In genomic region chr10:80201592-80202256, GRCh38 we compare ENCODE assay signal across 11 cellular contexts. TPM values are rescaled to one million over a fixed set of nuclear protein-coding genes. Genes with fewer than 3 reads are reported as not detected.
DNase-seq lines count a peak whose midpoint lies in the region; ATAC-seq and TF ChIP-seq lines count a peak whose summit lies in the region.
"Had no signal": no experiment of that assay in that cellular context is flagged by ENCODE, and none has a peak within 500 bp of the region (broad histone marks: within the 10 kb centered on the region; RNA-seq: fewer than 3 reads in every experiment).

No MANE protein-coding gene starts in this region.

- intact Hi-C loops in IMR-90 (cut with micrococcal nuclease) (no loop called here), heart left ventricle (cut with DNase I) (loop anchor here in 8 of 10 donors (2.0 to 10.0 kb wide), 6 partner anchors 35 to 127 kb away; partner anchors contain the start of gene TMEM254 (in 5 of the 8)), gastrocnemius medialis (cut with DNase I; ENCODE audit: low total_unique reads) (no loop called here)

- no peak for TF ChIP-seq CTCF in IMR-90 (conservative IDR thresholded peaks at IDR 0.05; ENCODE audit: low read depth, low read length)
- no peak for TF ChIP-seq CTCF in heart left ventricle (IDR thresholded peaks at IDR 0.05)
- TF ChIP-seq CTCF in gastrocnemius medialis (IDR thresholded peaks at IDR 0.05 in 4 of 5, conservative IDR thresholded peaks at IDR 0.05 in 1 of 5): no peak

- ATAC-seq in IMR-90 (ENCODE audit: low read depth) (no peak), heart left ventricle (peak; percentile 22 to 48 (median 46)), gastrocnemius medialis (peak; percentile 44 to 51), HG02884 (IDR thresholded peaks at IDR 0.05; ENCODE audit: unreplicated experiment) (no peak)
- no peak for ATAC-seq in activated T-helper 17 cell treated with anti-CD3 and anti-CD28 coated beads, Interleukin-2, amount 50 U/mL, for 72 hours (replicated peaks)

- POLR2A ChIA-PET in IMR-90 (lab: Charles Lee; ENCODE audit: unreplicated experiment): no interaction called here

- no peak overlapping the region for H2BK5ac ChIP-seq in IMR-90 (ENCODE audit: low read depth, low read length, poor library complexity, severe bottlenecking)

- no TSS peak for BruUV-seq in IMR-90 (replicated peaks; lab: Mats Ljungman, UMichigan)

- no peaks in the 10 kb centered on the region for H3K9me3 Mint-ChIP-seq in activated T-helper 17 cell treated with anti-CD3 and anti-CD28 coated beads, Interleukin-2, amount 50 U/mL, for 72 hours
- H3K9me3 Mint-ChIP-seq: brain had no signal

- no peak overlapping the region for H4K5ac ChIP-seq in IMR-90 (ENCODE audit: low read depth, low read length)

- no peak overlapping the region for H3K4ac ChIP-seq in IMR-90 (ENCODE audit: low read depth, low read length)

- H4K91ac ChIP-seq in IMR-90 (ENCODE audit: insufficient read depth, low read depth, low read length): no peak overlapping the region

- peak overlapping the region; percentile 42; the same call in 1 of the 2 replicates for H3K23ac ChIP-seq in IMR-90 (ENCODE audit: low read depth, low read length)

- CTCF ChIA-PET in IMR-90 (lab: Yijun Ruan, JAX): no interaction called here

- no peak overlapping the region for H4K8ac ChIP-seq in IMR-90 (ENCODE audit: low read depth in 2 of 2, low read length in 2 of 2)

- H4K20me1 ChIP-seq in IMR-90 (ENCODE audit: insufficient read depth, low read length): peaks cover 72% of the 10 kb centered on the region

- peaks cover 44% of the 10 kb centered on the region for H3K4me1 Mint-ChIP-seq in activated T-helper 17 cell treated with anti-CD3 and anti-CD28 coated beads, Interleukin-2, amount 50 U/mL, for 72 hours

- peak overlapping the region; percentile 85 for H3K4me3 Mint-ChIP-seq in activated T-helper 17 cell treated with anti-CD3 and anti-CD28 coated beads, Interleukin-2, amount 50 U/mL, for 72 hours

- 100% methylated on average over 4 of the region's 10 CpGs; no CpG with 5 or more reads in 1 of the 2 experiments for WGBS in IMR-90 (ENCODE audit: extremely low coverage in 2 of 2, insufficient read length in 1 of 2), 2 experiments
- WGBS in heart left ventricle, 4 donors: 46 to 61% (median 58%) methylated on average over 10 of the region's 10 CpGs

- peaks cover 37% of the 10 kb centered on the region for H3K9me1 ChIP-seq in IMR-90 (ENCODE audit: insufficient read depth, low read length)

- H3K9ac ChIP-seq in IMR-90 (ENCODE audit: low read depth, low read length): no peak overlapping the region

- no peak overlapping the region for H2BK15ac ChIP-seq in IMR-90 (ENCODE audit: low read depth, low read length)

- in situ Hi-C loops in IMR-90 (cut with MboI; ENCODE audit: low sequenced_read_pairs): loop anchor here (10.0 kb wide), 1 partner anchor 47 kb away; no protein-coding TSS in a partner anchor
- in situ Hi-C loops in gastrocnemius medialis (cut with MboI; ENCODE audit: low sequenced_read_pairs in 4 of 4): loop anchor here in 3 of 4 donors (5.0 to 25.0 kb wide), 4 partner anchors 39 to 139 kb away; no protein-coding TSS in a partner anchor

- H3K4me2 ChIP-seq in IMR-90 (ENCODE audit: low read depth, low read length): no peak overlapping the region

- DNase-seq in IMR-90: no peak
- peak in 4 of 5 donors; percentile 51 to 76 (median 66) for DNase-seq in heart left ventricle
- peak; percentile 59 to 82 for DNase-seq in gastrocnemius medialis
- no peak for DNase-seq in SHP77 (lab: John Stamatoyannopoulos, UW)
- DNase-seq in DMS 273 (lab: John Stamatoyannopoulos, UW; ENCODE audit: unreplicated experiment): no peak
- no peak for DNase-seq in HT-29 (ENCODE audit: low spot score)
- DNase-seq: NCI-H2029, uterus had no signal

- 0 out of 2 replicates have a peak overlapping the region, but pooled peaks have one; percentile 13 for H2AK5ac ChIP-seq in IMR-90 (ENCODE audit: low read depth, low read length)

- dilution Hi-C loops in IMR-90 (cut with HindIII; ENCODE audit: low sequenced_read_pairs, unreplicated experiment): no loop called here

- no peak overlapping the region; the same call in 1 of the 2 replicates for H2BK20ac ChIP-seq in IMR-90 (ENCODE audit: low read depth, low read length)

- TF ChIP-seq POLR2A in IMR-90 (IDR thresholded peaks at IDR 0.05; ENCODE audit: low read depth, low read length) (no peak), heart left ventricle (IDR thresholded peaks at IDR 0.05) (no peak), gastrocnemius medialis (IDR thresholded peaks at IDR 0.05) (peak; percentile 46 to 72)

- H2AK9ac ChIP-seq in IMR-90 (replicated peaks; ENCODE audit: low read depth, low read length, poor library complexity): no peak overlapping the region

- peaks cover 49% of the 10 kb centered on the region for H3K36me3 Mint-ChIP-seq in activated T-helper 17 cell treated with anti-CD3 and anti-CD28 coated beads, Interleukin-2, amount 50 U/mL, for 72 hours (ENCODE audit: low read depth)
- H3K36me3 Mint-ChIP-seq: brain had no signal

- H3K9me3 ChIP-seq in IMR-90 (ENCODE audit: control insufficient read depth, insufficient read depth, low read length) (no peaks in the 10 kb centered on the region), heart left ventricle (no peaks in the 10 kb centered on the region), gastrocnemius medialis (no peaks in the 10 kb centered on the region)
- H3K9me3 ChIP-seq: uterus had no signal

- no peak overlapping the region for H2AFZ ChIP-seq in IMR-90 (replicated peaks; ENCODE audit: low read length, poor library complexity)

- peaks cover 6 to 73% of the 10 kb centered on the region in 2 experiments; a peak in 3 of 4 replicates for H3K79me1 ChIP-seq in IMR-90 (ENCODE audit: low read depth in 1 of 2, low read length in 2 of 2)

- H3K27me3 Mint-ChIP-seq in activated T-helper 17 cell treated with anti-CD3 and anti-CD28 coated beads, Interleukin-2, amount 50 U/mL, for 72 hours: no peaks in the 10 kb centered on the region

- H3K4me1 ChIP-seq in IMR-90 (ENCODE audit: control insufficient read depth, insufficient read depth, low read length) (peaks cover 30% of the 10 kb centered on the region), heart left ventricle (peaks cover 33 to 88% (median 82%) of the 10 kb centered on the region in 12 donors), gastrocnemius medialis (peaks cover 80 to 89% of the 10 kb centered on the region in 2 donors)

- H3K18ac ChIP-seq in IMR-90 (ENCODE audit: low read depth, low read length): no peak overlapping the region

- H2BK120ac ChIP-seq in IMR-90 (ENCODE audit: low read depth, low read length): no peak overlapping the region

- H3K4me3 ChIP-seq in IMR-90 (ENCODE audit: insufficient read depth, low read depth, low read length) (no peak overlapping the region), heart left ventricle (peak overlapping the region in 10 of 12 donors; percentile 0 to 98 (median 14)), gastrocnemius medialis (peak overlapping the region; percentile 44 to 50 (median 49))
- H3K4me3 ChIP-seq: uterus had no signal

- H3K14ac ChIP-seq in IMR-90 (replicated peaks; ENCODE audit: low read depth, low read length): no peak overlapping the region

- peak overlapping the region; percentile 88 for H3K27ac Mint-ChIP-seq in activated T-helper 17 cell treated with anti-CD3 and anti-CD28 coated beads, Interleukin-2, amount 50 U/mL, for 72 hours

- H3K36me3 ChIP-seq in IMR-90 (ENCODE audit: control insufficient read depth, insufficient read depth, low read length) (peaks cover 5% of the 10 kb centered on the region; the same call in 1 of the 2 replicates), heart left ventricle (no peaks in the 10 kb centered on the region), gastrocnemius medialis (no peaks in the 10 kb centered on the region)
- H3K36me3 ChIP-seq: uterus had no signal

- H3K27me3 ChIP-seq in IMR-90 (ENCODE audit: control insufficient read depth, insufficient read depth, low read length): no peaks in the 10 kb centered on the region
- no peaks in the 10 kb centered on the region for H3K27me3 ChIP-seq in heart left ventricle
- no peaks in the 10 kb centered on the region for H3K27me3 ChIP-seq in gastrocnemius medialis
- H3K27me3 ChIP-seq: uterus had no signal

- TF ChIP-seq RAD21 in IMR-90 (IDR thresholded peaks at IDR 0.05; ENCODE audit: low read length): no peak

- H3K27ac ChIP-seq in IMR-90 (ENCODE audit: insufficient read depth, low read length) (no peak overlapping the region), heart left ventricle (peak overlapping the region; percentile 96 to 100 (median 99)), gastrocnemius medialis (peak overlapping the region; percentile 95 to 100 (median 98))

- H3K56ac ChIP-seq in IMR-90 (ENCODE audit: extremely low read depth, insufficient read depth, low read length): no peak overlapping the region

TF ChIP-seq in IMR-90, 13 proteins besides CTCF, POLR2A, EP300 and RAD21 (continues in another document):
- TF ChIP-seq USF2 (IDR thresholded peaks at IDR 0.05; ENCODE audit: low read depth, low read length) (no peak), ELK1 (IDR thresholded peaks at IDR 0.05; ENCODE audit: borderline replicate concordance, low read depth, low read length) (no peak), RCOR1 (IDR thresholded peaks at IDR 0.05; ENCODE audit: insufficient replicate concordance, low read length) (no peak)

RNA-seq across cellular contexts. Expression of gene ANXA11, which starts 3.6 kb away (rescaled TPM):
- total RNA-seq in IMR-90 (2012; rRNA removed) (39.4 and 40.8 TPM in 2 replicates), heart left ventricle (100 to 1,000 TPM; 281 to 440 (median 368) TPM), gastrocnemius medialis (100 to 1,000 TPM; 142 to 202 (median 173) TPM)
- polyA plus RNA-seq in IMR-90 (2012; rRNA removed) (109 and 114 TPM in 2 replicates), heart left ventricle (100 to 1,000 TPM; 152 to 487 TPM)
- 104 and 105 TPM in 2 replicates for polyA plus RNA-seq in IMR-90 (2012; cell fraction: cytosol; rRNA removed)
- 86.2 and 114 TPM in 2 replicates for polyA plus RNA-seq in IMR-90 (2012; cell fraction: nucleus; rRNA removed; ENCODE audit: low replicate concordance)
- 100 to 1,000 TPM; 184 to 275 TPM for total RNA-seq in activated T-helper 17 cell treated with anti-CD3 and anti-CD28 coated beads, Interleukin-2, amount 50 U/mL, for 72 hours
- 305 and 311 TPM in 2 replicates for total RNA-seq in HT-29 (2014; rRNA removed; shearing (Covaris generic))

Comparison
In these comparisons a context has a peak if more than half of its experiments do, and no peak if none do; other contexts are left out.
1. ATAC-seq: peak in heart left ventricle (4 of 4) and gastrocnemius medialis (2 of 2); none in IMR-90 (single experiment), activated T-helper 17 cell treated with anti-CD3 and anti-CD28 coated beads, Interleukin-2, amount 50 U/mL, for 72 hours (single experiment) and HG02884 (single experiment).
2. DNase-seq: peak in heart left ventricle (4 of 5) and gastrocnemius medialis (2 of 2); none in IMR-90 (single experiment), SHP77 (0 of 2), DMS 273 (single experiment) and HT-29 (single experiment).
3. POLR2A ChIP-seq: peak in gastrocnemius medialis (2 of 2); none in IMR-90 (single experiment) and heart left ventricle (0 of 2).
4. intact Hi-C loops: an anchor here in heart left ventricle (2.0 to 10.0 kb wide); none called in IMR-90 and gastrocnemius medialis.